Comparison of ENCODE assay signal across 8 cellular contexts in genomic region chr14:99604766-99605298, GRCh38. TPM values are rescaled to one million over a fixed set of nuclear protein-coding genes. Genes with fewer than 3 reads are reported as not detected.
DNase-seq lines count a peak whose midpoint lies in the region; ATAC-seq and TF ChIP-seq lines count a peak whose summit lies in the region.

No MANE protein-coding gene starts in this region.

- no peaks in the 10 kb centered on the region for H3K9me3 Mint-ChIP-seq in activated CD4-positive, alpha-beta T cell treated with anti-CD3 and anti-CD28 coated beads, Interleukin-2, amount 10 ng/mL, durations not matched to agents 7 days and 5 days

- POLR2A ChIA-PET in activated CD4-positive, alpha-beta T cell treated with anti-CD3 and anti-CD28 coated beads, Interleukin-2, amount 10 ng/mL, durations not matched to agents 7 days and 5 days (lab: Charles Lee): no interaction called here

- peak overlapping the region; percentile 43 for H3K4ac ChIP-seq in neuronal stem cell (ENCODE audit: low read length)

- H3K4me1 Mint-ChIP-seq in activated CD4-positive, alpha-beta T cell treated with anti-CD3 and anti-CD28 coated beads, Interleukin-2, amount 10 ng/mL, durations not matched to agents 7 days and 5 days: peaks cover 20% of the 10 kb centered on the region

- peak overlapping the region; percentile 92 for H3K4me3 ChIP-seq in BLaER1
- peak overlapping the region; percentile 70 for H3K4me3 ChIP-seq in fibroblast of pulmonary artery (replicated peaks; ENCODE audit: low read depth, low read length)
- peak overlapping the region; percentile 69 to 78 for H3K4me3 ChIP-seq in neuronal stem cell (ENCODE audit: low read length in 2 of 2)

- no peaks in the 10 kb centered on the region for H3K36me3 ChIP-seq in BLaER1
- H3K36me3 ChIP-seq in neuronal stem cell (replicated peaks in 1 of 2; ENCODE audit: control insufficient read depth in 2 of 2, insufficient read depth in 2 of 2, low read length in 2 of 2): peaks cover 0 to 6% of the 10 kb centered on the region in 2 donors

- H3K14ac ChIP-seq in neuronal stem cell (ENCODE audit: low read length): peak overlapping the region; percentile 77

- H3K27me3 ChIP-seq in BLaER1 (no peaks in the 10 kb centered on the region), neuronal stem cell (ENCODE audit: control insufficient read depth in 3 of 3, insufficient read depth in 3 of 3, low read depth in 1 of 3, low read length in 3 of 3) (peaks cover 0 to 29% (median 9%) of the 10 kb centered on the region in 3 experiments)

- peak overlapping the region; percentile 92 for H3K27ac Mint-ChIP-seq in activated CD4-positive, alpha-beta T cell treated with anti-CD3 and anti-CD28 coated beads, Interleukin-2, amount 10 ng/mL, durations not matched to agents 7 days and 5 days

- WGBS in neuronal stem cell (ENCODE audit: extremely low coverage in 2 of 2, insufficient read length in 2 of 2, insufficient replicate concordance in 1 of 2), 2 donors: no CpG with 5 or more reads among the region's 50 CpGs

- peak overlapping the region; percentile 87 for H3K4me3 Mint-ChIP-seq in activated CD4-positive, alpha-beta T cell treated with anti-CD3 and anti-CD28 coated beads, Interleukin-2, amount 10 ng/mL, durations not matched to agents 7 days and 5 days

- peaks cover 53% of the 10 kb centered on the region for H3K4me1 ChIP-seq in BLaER1
- peaks cover 28 to 33% of the 10 kb centered on the region in 2 donors for H3K4me1 ChIP-seq in neuronal stem cell (ENCODE audit: control insufficient read depth in 2 of 2, insufficient read depth in 1 of 2, low read depth in 1 of 2, low read length in 2 of 2)

- peak overlapping the region; percentile 94 for H2BK5ac ChIP-seq in neuronal stem cell (ENCODE audit: low read length)

- TF ChIP-seq CTCF in fibroblast of pulmonary artery (IDR thresholded peaks at IDR 0.05; ENCODE audit: low read length, missing control alignments): no peak

- DNase-seq in activated CD4-positive, alpha-beta T cell treated with anti-CD3 and anti-CD28 coated beads, Interleukin-2, amount 10 ng/mL, durations not matched to agents 7 days and 5 days: peak; percentile 32
- peak; percentile 36 for DNase-seq in fibroblast of pulmonary artery (ENCODE audit: low read depth)
- no peak for DNase-seq in neuronal stem cell (ENCODE audit: low spot score)
- DNase-seq in activated effector memory CD4-positive, alpha-beta T cell treated with anti-CD3 and anti-CD28 coated beads, Interleukin-2, amount 50 U/mL, for 16 hours: no peak
- DNase-seq in NCI-H524 treated with DMSO at 0.1 percent for 48 hours (lab: John Stamatoyannopoulos, UW): no peak

- CTCF ChIA-PET in activated CD4-positive, alpha-beta T cell treated with anti-CD3 and anti-CD28 coated beads, Interleukin-2, amount 10 ng/mL, durations not matched to agents 7 days and 5 days (lab: Charles Lee): interaction anchor here (1.0 to 2.7 kb wide), 2 partner anchors 11 to 14 kb away, joined by 3 to 9 read pairs; no protein-coding TSS in a partner anchor

- peak; percentile 11 for ATAC-seq in GM19324 (IDR thresholded peaks at IDR 0.05; ENCODE audit: low FRiP score, unreplicated experiment)
- ATAC-seq in HG03521 (IDR thresholded peaks at IDR 0.05; ENCODE audit: unreplicated experiment): peak; percentile 10

- peak overlapping the region; percentile 93 for H3K4me2 ChIP-seq in BLaER1
- H3K4me2 ChIP-seq in neuronal stem cell (ENCODE audit: insufficient read depth, low read length, poor library complexity, severe bottlenecking): peak overlapping the region; percentile 97

- peaks cover 46% of the 10 kb centered on the region for H4K20me1 ChIP-seq in BLaER1

- H2BK12ac ChIP-seq in neuronal stem cell (ENCODE audit: low read length): no peak overlapping the region

- H3K9me3 ChIP-seq in BLaER1 (no peaks in the 10 kb centered on the region), neuronal stem cell (replicated peaks in 1 of 2; ENCODE audit: control insufficient read depth in 2 of 2, insufficient read depth in 1 of 2, low read depth in 1 of 2, low read length in 2 of 2) (no peaks in the 10 kb centered on the region)

- peak overlapping the region; percentile 96 for H3K27ac ChIP-seq in BLaER1
- peak overlapping the region; percentile 90 for H3K27ac ChIP-seq in neuronal stem cell (replicated peaks; ENCODE audit: low read length)

- H2BK15ac ChIP-seq in neuronal stem cell (ENCODE audit: low read length): peak overlapping the region; percentile 90

- peak overlapping the region; percentile 43 for H2AK5ac ChIP-seq in neuronal stem cell (ENCODE audit: low read depth, low read length)

- H2BK120ac ChIP-seq in neuronal stem cell (ENCODE audit: low read depth, low read length): peak overlapping the region; percentile 53

- H3K79me1 ChIP-seq in neuronal stem cell (ENCODE audit: low read depth, low read length): peaks cover 12% of the 10 kb centered on the region

- peak overlapping the region; percentile 96 for H3K9ac ChIP-seq in BLaER1
- H3K9ac ChIP-seq in neuronal stem cell (ENCODE audit: low read depth, low read length, poor library complexity): peak overlapping the region; percentile 90

- H4K91ac ChIP-seq in neuronal stem cell (ENCODE audit: low read depth, low read length, poor library complexity): no peak overlapping the region

- H3K27me3 Mint-ChIP-seq in activated CD4-positive, alpha-beta T cell treated with anti-CD3 and anti-CD28 coated beads, Interleukin-2, amount 10 ng/mL, durations not matched to agents 7 days and 5 days: peaks cover 12% of the 10 kb centered on the region

- H2AFZ ChIP-seq in neuronal stem cell (ENCODE audit: low read length): peak overlapping the region; percentile 89

- peaks cover 1% of the 10 kb centered on the region for H3K36me3 Mint-ChIP-seq in activated CD4-positive, alpha-beta T cell treated with anti-CD3 and anti-CD28 coated beads, Interleukin-2, amount 10 ng/mL, durations not matched to agents 7 days and 5 days (ENCODE audit: low read depth)

- peak overlapping the region; percentile 97 for H3K18ac ChIP-seq in neuronal stem cell (ENCODE audit: low read length)

- peak overlapping the region; percentile 29 for H3K23ac ChIP-seq in neuronal stem cell (ENCODE audit: low read depth, low read length, poor library complexity)

- H4K8ac ChIP-seq in neuronal stem cell (ENCODE audit: low read depth, low read length): no peak overlapping the region

RNA-seq across cellular contexts. Expression of gene CCDC85C, which starts 0.8 kb away (rescaled TPM):
- 10 to 100 TPM; 10.0 to 10.9 TPM for total RNA-seq in activated CD4-positive, alpha-beta T cell treated with anti-CD3 and anti-CD28 coated beads, Interleukin-2, amount 10 ng/mL, durations not matched to agents 7 days and 5 days
- polyA plus RNA-seq in neuronal stem cell (2013, experiment 1 of 2): 22.3 TPM
- polyA plus RNA-seq in neuronal stem cell (2013, experiment 2 of 2): 22.5 TPM

RNA-seq across cellular contexts. Expression of gene HHIPL1, which starts 40.1 kb away (rescaled TPM):
- total RNA-seq in activated CD4-positive, alpha-beta T cell treated with anti-CD3 and anti-CD28 coated beads, Interleukin-2, amount 10 ng/mL, durations not matched to agents 7 days and 5 days: under 1 TPM in 1 of 2 experiments, not detected in 1; 0.05 TPM
- 0.67 TPM for polyA plus RNA-seq in neuronal stem cell (2013, experiment 1 of 2)
- 0.71 TPM for polyA plus RNA-seq in neuronal stem cell (2013, experiment 2 of 2)

Comparison
In these comparisons a context has a peak if more than half of its experiments do, and no peak if none do; other contexts are left out.
1. DNase-seq: peak in activated CD4-positive, alpha-beta T cell treated with anti-CD3 and anti-CD28 coated beads, Interleukin-2, amount 10 ng/mL, durations not matched to agents 7 days and 5 days (single experiment) and fibroblast of pulmonary artery (single experiment); none in neuronal stem cell (single experiment), activated effector memory CD4-positive, alpha-beta T cell treated with anti-CD3 and anti-CD28 coated beads, Interleukin-2, amount 50 U/mL, for 16 hours (single experiment) and NCI-H524 treated with DMSO at 0.1 percent for 48 hours (single experiment).
2. Peak in every context shown above with its lines, with median percentiles within 50 percentile points of each other: H3K4me3 ChIP-seq.